9 cellular contexts compared by ENCODE assay signal in genomic region chr2:113979172-113980128, GRCh38.
DNase-seq lines count a peak whose midpoint lies in the region; ATAC-seq, FAIRE-seq and TF ChIP-seq lines count a peak whose summit lies in the region.
"Had no signal": no experiment of that assay in that cellular context is flagged by ENCODE, and none has a peak within 500 bp of the region (broad histone marks: within the 10 kb centered on the region; RNA-seq: fewer than 3 reads in every experiment).

No MANE protein-coding gene starts in this region.

- ATAC-seq in GM19023 (IDR thresholded peaks at IDR 0.05; ENCODE audit: unreplicated experiment): no peak

- no peak overlapping the region for H3K27ac Mint-ChIP-seq in endothelial cell (ENCODE audit: unreplicated experiment)

- H3K4me3 Mint-ChIP-seq in endothelial cell (ENCODE audit: unreplicated experiment): no peak overlapping the region

- peak; percentile 59; the same call in 2 of the 3 replicates for TF ChIP-seq CTCF in GM12872 (IDR thresholded peaks at IDR 0.05; ENCODE audit: insufficient read depth, low read depth, low read length)
- TF ChIP-seq CTCF in endothelial cell (IDR thresholded peaks at IDR 0.05; ENCODE audit: unreplicated experiment): peak; percentile 95

- H3K27me3 Mint-ChIP-seq in endothelial cell (ENCODE audit: unreplicated experiment): peaks cover 28% of the 10 kb centered on the region

- no peak for FAIRE-seq in RCC 7860 (lab: Jason Lieb, UNC)
- FAIRE-seq: keratinocyte had no signal

- H3K36me3 Mint-ChIP-seq in endothelial cell (ENCODE audit: low read depth, unreplicated experiment): peaks cover 59% of the 10 kb centered on the region

- H3K4me1 Mint-ChIP-seq in endothelial cell (ENCODE audit: unreplicated experiment): peaks cover 14% of the 10 kb centered on the region

- H3K9me3 Mint-ChIP-seq in endothelial cell (ENCODE audit: unreplicated experiment): peaks cover 10% of the 10 kb centered on the region

- DNase-seq in activated CD4-positive, alpha-beta T cell treated with anti-CD3 and anti-CD28 coated beads for 48 hours: peak; percentile 89
- peak; percentile 26 for DNase-seq in endothelial cell (ENCODE audit: low spot score)
- DNase-seq in stimulated activated CD4-positive, alpha-beta T cell treated with anti-CD3 and anti-CD28 coated beads, Interleukin-1b, Interleukin-23, amount 100 ng/mL, for 24 hours (ENCODE audit: low read depth in 4 of 4, low spot score in 1 of 4): peak; percentile 3 to 66 (median 48)
- no peak for DNase-seq in NCI-H1436 treated with DMSO at 0.1 percent for 48 hours (lab: John Stamatoyannopoulos, UW)
- DNase-seq in RCC 7860 (ENCODE audit: low spot score): no peak
- DNase-seq in posterior vena cava (ENCODE audit: low spot score): no peak

- intact Hi-C loops in posterior vena cava (cut with DNase I): loop anchor here in 1 of 2 donors (10.0 kb wide), 1 partner anchor 865 kb away; no protein-coding TSS in a partner anchor

Comparison
In these comparisons a context has a peak if more than half of its experiments do, and no peak if none do; other contexts are left out.
1. DNase-seq: peak in activated CD4-positive, alpha-beta T cell treated with anti-CD3 and anti-CD28 coated beads for 48 hours (single experiment), endothelial cell (single experiment) and stimulated activated CD4-positive, alpha-beta T cell treated with anti-CD3 and anti-CD28 coated beads, Interleukin-1b, Interleukin-23, amount 100 ng/mL, for 24 hours (4 of 4); none in NCI-H1436 treated with DMSO at 0.1 percent for 48 hours (single experiment), RCC 7860 (single experiment) and posterior vena cava (single experiment).